ENCODE assay signal across 8 cellular contexts in genomic region chr2:70191244-70191735, GRCh38. TPM values are rescaled to one million over a fixed set of nuclear protein-coding genes. Genes with fewer than 3 reads are reported as not detected.
DNase-seq lines count a peak whose midpoint lies in the region; ATAC-seq and TF ChIP-seq lines count a peak whose summit lies in the region.

No MANE protein-coding gene starts in this region.

- ATAC-seq in heart right ventricle (no peak), upper lobe of right lung (no peak), GM19395 (IDR thresholded peaks at IDR 0.05; ENCODE audit: unreplicated experiment) (no peak)

- H3K56ac ChIP-seq in mesendoderm (ENCODE audit: low read length), result peak overlapping the region; percentile 98

- H2BK120ac ChIP-seq in mesendoderm (ENCODE audit: low read depth, low read length), result no peak overlapping the region

- H3K27me3 ChIP-seq in heart right ventricle (peaks cover 0 to 6% (median 0%) of the 10 kb centered on the region in 7 donors), brain microvascular endothelial cell (replicated peaks) (no peaks in the 10 kb centered on the region), mesendoderm (ENCODE audit: insufficient read depth, low read length, poor library complexity) (no peaks in the 10 kb centered on the region), upper lobe of right lung (no peaks in the 10 kb centered on the region)

- H3K79me1 ChIP-seq in mesendoderm (ENCODE audit: low read length), result no peaks in the 10 kb centered on the region

- in situ Hi-C loops in brain microvascular endothelial cell (cut with HindIII; ENCODE audit: low pct_ligation_motif_present, low sequenced_read_pairs) (no loop called here), G401 (cut with HindIII; ENCODE audit: low sequenced_read_pairs) (no loop called here)

- no peak overlapping the region for H2BK5ac ChIP-seq in mesendoderm (ENCODE audit: low read length)

- H4K5ac ChIP-seq in mesendoderm (ENCODE audit: low read length), result peak overlapping the region; percentile 59

- peak overlapping the region in 9 of 10 donors; percentile 89 to 95 (median 92) for H3K27ac ChIP-seq in heart right ventricle
- H3K27ac ChIP-seq in brain microvascular endothelial cell, result peak overlapping the region; percentile 89
- peak overlapping the region; percentile 46 for H3K27ac ChIP-seq in mesendoderm (ENCODE audit: low read depth, low read length)
- H3K27ac ChIP-seq in upper lobe of right lung, result peak overlapping the region; percentile 96

- H3K4me1 ChIP-seq in heart right ventricle (peaks cover 0 to 15% (median 4%) of the 10 kb centered on the region in 9 donors), mesendoderm (ENCODE audit: control insufficient read depth, low read depth, low read length) (no peaks in the 10 kb centered on the region), upper lobe of right lung (no peaks in the 10 kb centered on the region)

- no peaks in the 10 kb centered on the region for H3K36me3 ChIP-seq in heart right ventricle
- H3K36me3 ChIP-seq in brain microvascular endothelial cell (replicated peaks), result no peaks in the 10 kb centered on the region
- no peaks in the 10 kb centered on the region for H3K36me3 ChIP-seq in mesendoderm (ENCODE audit: control insufficient read depth, insufficient read depth, low read length)
- H3K36me3 ChIP-seq in upper lobe of right lung, result no peaks in the 10 kb centered on the region

- no peaks in the 10 kb centered on the region for H3K79me2 ChIP-seq in mesendoderm (ENCODE audit: control insufficient read depth, insufficient read depth, low read length)

- 71 to 73% methylated on average over 13 of the region's 13 CpGs for WGBS in heart right ventricle, 2 donors
- no CpG with 5 or more reads among the region's 13 CpGs for WGBS in mesendoderm (ENCODE audit: extremely low coverage, insufficient coverage, low lambda C conversion rate)

- H3K4me3 ChIP-seq in heart right ventricle (peak overlapping the region in 9 of 10 donors; percentile 71 to 91 (median 75)), brain microvascular endothelial cell (ENCODE audit: low read depth, low read length) (peak overlapping the region; percentile 72), mesendoderm (ENCODE audit: low read length) (no peak overlapping the region), upper lobe of right lung (peak overlapping the region; percentile 94)

- peak overlapping the region; percentile 89 for H4K8ac ChIP-seq in mesendoderm (ENCODE audit: low read depth, low read length)

- intact Hi-C loops in heart right ventricle (cut with DNase I), result loop anchor here in 5 of 10 donors (1.0 to 10.0 kb wide), 5 partner anchors 19 to 114 kb away; partner anchors contain the start of genes TIA1 (in 3 of the 5), FAM136A (in 1 of the 5) and SNRPG (in 1 of the 5)
- intact Hi-C loops in cardiac septum (cut with DNase I), result loop anchor here (2.0 to 5.0 kb wide), 4 partner anchors 48 to 279 kb away; partner anchors contain the start of genes PCBP1 and SNRPG
- intact Hi-C loops in upper lobe of right lung (cut with DNase I), result no loop called here

- no peak overlapping the region for H3K18ac ChIP-seq in mesendoderm (ENCODE audit: low read length)

- no peak for DNase-seq in heart right ventricle
- no peak for DNase-seq in cardiac septum (ENCODE audit: low spot score)
- no peak for DNase-seq in brain microvascular endothelial cell
- DNase-seq in mesendoderm, result no peak
- DNase-seq in upper lobe of right lung, result no peak
- DNase-seq in GM10266 (ENCODE audit: extremely low spot score), result no peak
- DNase-seq in G401 (ENCODE audit: low spot score), result no peak

- no peak for TF ChIP-seq CTCF in heart right ventricle (IDR thresholded peaks at IDR 0.05)
- TF ChIP-seq CTCF in brain microvascular endothelial cell (IDR thresholded peaks at IDR 0.05; ENCODE audit: low read depth, low read length, missing control alignments), result no peak
- no peak for TF ChIP-seq CTCF in upper lobe of right lung (IDR thresholded peaks at IDR 0.05)
- TF ChIP-seq CTCF in GM10266 (IDR thresholded peaks at IDR 0.05; ENCODE audit: control insufficient read depth, insufficient read depth, low read depth, missing control alignments), result no peak

- H3K9me3 ChIP-seq in heart right ventricle (no peaks in the 10 kb centered on the region), upper lobe of right lung (no peaks in the 10 kb centered on the region)

- peak overlapping the region; percentile 16 for H3K4me2 ChIP-seq in mesendoderm (ENCODE audit: low read length)

- H2AK5ac ChIP-seq in mesendoderm (ENCODE audit: low read length), result no peak overlapping the region

- H3K23ac ChIP-seq in mesendoderm (ENCODE audit: low read length), result no peak overlapping the region

- no peak overlapping the region for H3K4ac ChIP-seq in mesendoderm (ENCODE audit: low read depth, low read length)

- no peak overlapping the region for H2BK15ac ChIP-seq in mesendoderm (replicated peaks; ENCODE audit: low read depth)

- peak overlapping the region; percentile 62 for H3K9ac ChIP-seq in mesendoderm (ENCODE audit: low read length)

RNA-seq across cellular contexts. Expression of gene C2orf42, which starts 0.5 kb away (rescaled TPM):
- total RNA-seq in heart right ventricle (10 to 100 TPM in 4 of 10 donors, 1 to 10 TPM in 6; 7.3 to 15.5 (median 9.7) TPM), cardiac septum (12.3 TPM), upper lobe of right lung (9.6 TPM)
- 1 to 10 TPM; 3.8 to 5.6 TPM for polyA plus RNA-seq in heart right ventricle
- 4.5 TPM for polyA plus RNA-seq in mesendoderm (2013, experiment 1 of 2)
- polyA plus RNA-seq in mesendoderm (2013, experiment 2 of 2), result 4.9 TPM
- total RNA-seq in G401 (2014; rRNA removed; shearing (Covaris generic)), result 5.3 and 6.8 TPM in 2 replicates

RNA-seq across cellular contexts. Expression of gene TIA1, which starts 57.1 kb away (rescaled TPM):
- total RNA-seq in heart right ventricle (10 to 100 TPM; 33.8 to 58.1 (median 43.2) TPM), cardiac septum (49.4 TPM), upper lobe of right lung (110 TPM)
- 100 to 1,000 TPM in 1 of 2 donors, 10 to 100 TPM in 1; 18.8 to 107 TPM for polyA plus RNA-seq in heart right ventricle
- 57.0 TPM for polyA plus RNA-seq in mesendoderm (2013, experiment 1 of 2)
- polyA plus RNA-seq in mesendoderm (2013, experiment 2 of 2), result 57.9 TPM
- 98.9 and 99.1 TPM in 2 replicates for total RNA-seq in G401 (2014; rRNA removed; shearing (Covaris generic))

Comparison
In these comparisons a context has a peak if more than half of its experiments do, and no peak if none do; other contexts are left out.
1. H3K27ac ChIP-seq: peak in every context shown above with its lines; median percentile 96 in upper lobe of right lung; 92 in heart right ventricle; 89 in brain microvascular endothelial cell; 46 in mesendoderm.